In genomic region chr7:119711104-119711503, GRCh38 we compare ENCODE assay signal across 18 cellular contexts.
DNase-seq lines count a peak whose midpoint lies in the region; ATAC-seq and TF ChIP-seq lines count a peak whose summit lies in the region.
"Had no signal": no experiment of that assay in that cellular context is flagged by ENCODE, and none has a peak within 500 bp of the region (broad histone marks: within the 10 kb centered on the region; RNA-seq: fewer than 3 reads in every experiment).

No MANE protein-coding gene starts in this region.

- POLR2A ChIA-PET in naive thymus-derived CD4-positive, alpha-beta T cell (lab: Charles Lee), result no interaction called here

- H3K27me3 Mint-ChIP-seq in naive thymus-derived CD4-positive, alpha-beta T cell, result no peaks in the 10 kb centered on the region
- H3K27me3 Mint-ChIP-seq: activated CD4-positive, alpha-beta T cell treated with anti-CD3 and anti-CD28 coated beads, Interleukin-2, amount 10 ng/mL, durations not matched to agents 24 days and 14 days; progenitor cell of endocrine pancreas had no signal

- TF ChIP-seq CTCF in GM13977 (IDR thresholded peaks at IDR 0.05; ENCODE audit: extremely low read depth, insufficient read depth, missing control alignments), result no peak
- no peak for TF ChIP-seq CTCF in upper lobe of right lung (IDR thresholded peaks at IDR 0.05)

- no peaks in the 10 kb centered on the region for H3K4me1 Mint-ChIP-seq in naive thymus-derived CD4-positive, alpha-beta T cell

- in situ Hi-C loops in GM13977 (cut with MboI; ENCODE audit: low pct_unique_long_range_greater_than_20kb, low sequenced_read_pairs, unreplicated experiment), result no loop called here

- no peaks in the 10 kb centered on the region for H3K4me1 ChIP-seq in naive thymus-derived CD4-positive, alpha-beta T cell (ENCODE audit: control insufficient read depth in 2 of 2, insufficient read depth in 2 of 2, low read length in 2 of 2)
- no peaks in the 10 kb centered on the region for H3K4me1 ChIP-seq in upper lobe of right lung
- H3K4me1 ChIP-seq: suprapubic skin had no signal

- H3K9me3 Mint-ChIP-seq in naive thymus-derived CD4-positive, alpha-beta T cell, result peaks cover 0 to 18% (median 12%) of the 10 kb centered on the region in 11 donors

- ATAC-seq in GM19395 (IDR thresholded peaks at IDR 0.05; ENCODE audit: unreplicated experiment), result peak; percentile 93
- peak; percentile 87 for ATAC-seq in HG02938 (IDR thresholded peaks at IDR 0.05; ENCODE audit: unreplicated experiment)
- ATAC-seq in HG03521 (IDR thresholded peaks at IDR 0.05; ENCODE audit: unreplicated experiment), result peak; percentile 72
- ATAC-seq in naive thymus-derived CD4-positive, alpha-beta T cell, result no peak
- no peak for ATAC-seq in upper lobe of right lung
- ATAC-seq: activated T-cell treated with anti-CD3 and anti-CD28 coated beads, Interleukin-2, amount 50 U/mL, for 4 hours had no signal

- H3K27ac ChIP-seq in naive thymus-derived CD4-positive, alpha-beta T cell (ENCODE audit: low read depth, low read length), result no peak overlapping the region
- H3K27ac ChIP-seq in upper lobe of right lung, result no peak overlapping the region
- H3K27ac ChIP-seq: suprapubic skin had no signal

- no peaks in the 10 kb centered on the region for H3K36me3 ChIP-seq in naive thymus-derived CD4-positive, alpha-beta T cell (ENCODE audit: control insufficient read depth in 2 of 3, insufficient read depth in 3 of 3, low read length in 3 of 3)
- H3K36me3 ChIP-seq in upper lobe of right lung, result no peaks in the 10 kb centered on the region
- H3K36me3 ChIP-seq: suprapubic skin had no signal

- no peaks in the 10 kb centered on the region for H3K36me3 Mint-ChIP-seq in naive thymus-derived CD4-positive, alpha-beta T cell

- H3K4me3 Mint-ChIP-seq in naive thymus-derived CD4-positive, alpha-beta T cell, result no peak overlapping the region
- H3K4me3 Mint-ChIP-seq: activated CD4-positive, alpha-beta T cell treated with anti-CD3 and anti-CD28 coated beads, Interleukin-2, amount 10 ng/mL, durations not matched to agents 24 days and 14 days; activated T-cell treated with anti-CD3 and anti-CD28 coated beads, Interleukin-2, amount 50 U/mL, for 4 hours had no signal

- DNase-seq in GM13977 (ENCODE audit: low spot score) (peak; percentile 17), NOMO-1 treated with DMSO at 0.1 percent for 48 hours (lab: John Stamatoyannopoulos, UW; ENCODE audit: unreplicated experiment) (no peak), upper lobe of right lung (no peak), NCI-H2081 (lab: John Stamatoyannopoulos, UW) (no peak)
- no peak for DNase-seq in naive thymus-derived CD4-positive, alpha-beta T cell
- DNase-seq: activated CD4-positive, alpha-beta T cell treated with anti-CD3 and anti-CD28 coated beads, Interleukin-2, amount 10 ng/mL, durations not matched to agents 24 days and 14 days; activated T-cell treated with anti-CD3 and anti-CD28 coated beads, Interleukin-2, amount 50 U/mL, for 4 hours; amygdala; COR-L47; cortex of kidney; HCEC 1CT; NK-92 treated with Interleukin-12 subunit alpha and Interleukin-12 subunit beta, amount 100 ng/mL, for 24 hours; SHP77 treated with DMSO at 0.1 percent for 48 hours had no signal

- no peaks in the 10 kb centered on the region for H3K9me3 ChIP-seq in naive thymus-derived CD4-positive, alpha-beta T cell (ENCODE audit: control insufficient read depth in 2 of 3, low read length in 3 of 3)
- no peaks in the 10 kb centered on the region for H3K9me3 ChIP-seq in upper lobe of right lung
- H3K9me3 ChIP-seq: suprapubic skin had no signal

- intact Hi-C loops in naive thymus-derived CD4-positive, alpha-beta T cell (cut with micrococcal nuclease), result no loop called here
- intact Hi-C loops in upper lobe of right lung (cut with DNase I), result no loop called here

- H3K27me3 ChIP-seq in naive thymus-derived CD4-positive, alpha-beta T cell (ENCODE audit: control insufficient read depth in 2 of 2, insufficient read depth in 2 of 2, low read length in 2 of 2), result no peaks in the 10 kb centered on the region
- no peaks in the 10 kb centered on the region for H3K27me3 ChIP-seq in upper lobe of right lung
- H3K27me3 ChIP-seq: suprapubic skin had no signal

- CTCF ChIA-PET in naive thymus-derived CD4-positive, alpha-beta T cell (lab: Charles Lee), result no interaction called here

- no peak overlapping the region for H3K4me3 ChIP-seq in naive thymus-derived CD4-positive, alpha-beta T cell (ENCODE audit: low read length)
- H3K4me3 ChIP-seq in upper lobe of right lung, result no peak overlapping the region
- H3K4me3 ChIP-seq: suprapubic skin had no signal

- no peak overlapping the region for H3K27ac Mint-ChIP-seq in naive thymus-derived CD4-positive, alpha-beta T cell
- H3K27ac Mint-ChIP-seq: activated CD4-positive, alpha-beta T cell treated with anti-CD3 and anti-CD28 coated beads, Interleukin-2, amount 10 ng/mL, durations not matched to agents 24 days and 14 days; progenitor cell of endocrine pancreas had no signal

Comparison
In these comparisons a context has a peak if more than half of its experiments do, and no peak if none do; other contexts are left out.
1. ATAC-seq: peak in GM19395 (single experiment), HG02938 (single experiment) and HG03521 (single experiment); none in naive thymus-derived CD4-positive, alpha-beta T cell (single experiment) and upper lobe of right lung (single experiment).